35 cellular contexts compared by ENCODE assay signal in genomic region chr12:5332521-5332920, GRCh38.
"Had no signal": no experiment of that assay in that cellular context is flagged by ENCODE, and none has a peak within 500 bp of the region (broad histone marks: within the 10 kb centered on the region; RNA-seq: fewer than 3 reads in every experiment).

No MANE protein-coding gene starts in this region.

- H3K27ac ChIP-seq: brain microvascular endothelial cell, Peyer's patch, VCaP had no signal

- H3K4me1 ChIP-seq: Peyer's patch had no signal

- H3K27me3 Mint-ChIP-seq: activated CD8-positive, alpha-beta memory T cell treated with anti-CD3 and anti-CD28 coated beads, Interleukin-2, amount 10 ng/mL, durations not matched to agents 7 days and 5 days had no signal

- H3K36me3 Mint-ChIP-seq: activated CD8-positive, alpha-beta memory T cell treated with anti-CD3 and anti-CD28 coated beads, Interleukin-2, amount 10 ng/mL, durations not matched to agents 7 days and 5 days; activated naive CD4-positive, alpha-beta T cell treated with anti-CD3 and anti-CD28 coated beads, Interleukin-2, amount 10 ng/mL, durations not matched to agents 7 days and 5 days; activated naive CD8-positive, alpha-beta T cell treated with anti-CD3 and anti-CD28 coated beads for 36 hours had no signal

- H3K4me3 ChIP-seq: MG63, Peyer's patch had no signal

- H3K27me3 ChIP-seq: brain microvascular endothelial cell, MG63, Peyer's patch had no signal

- H3K4me1 Mint-ChIP-seq: activated CD4-positive, alpha-beta memory T cell treated with anti-CD3 and anti-CD28 coated beads, Interleukin-2, amount 10 ng/mL, durations not matched to agents 7 days and 5 days; activated CD8-positive, alpha-beta memory T cell treated with anti-CD3 and anti-CD28 coated beads, Interleukin-2, amount 10 ng/mL, durations not matched to agents 7 days and 5 days; activated naive CD4-positive, alpha-beta T cell treated with anti-CD3 and anti-CD28 coated beads, Interleukin-2, amount 10 ng/mL, durations not matched to agents 7 days and 5 days; activated naive CD8-positive, alpha-beta T cell treated with anti-CD3 and anti-CD28 coated beads for 36 hours had no signal

- ATAC-seq: activated CD8-positive, alpha-beta memory T cell treated with anti-CD3 and anti-CD28 coated beads, Interleukin-2, amount 10 ng/mL, durations not matched to agents 7 days and 5 days; PC-3 had no signal

- DNase-seq: activated CD4-positive, alpha-beta memory T cell treated with anti-CD3 and anti-CD28 coated beads, Interleukin-2, amount 10 ng/mL, durations not matched to agents 7 days and 5 days; activated CD4-positive, alpha-beta T cell treated with anti-CD3 and anti-CD28 coated beads for 1 hour; activated CD4-positive, alpha-beta T cell treated with anti-CD3 and anti-CD28 coated beads for 48 hours; activated CD4-positive, CD25-positive, alpha-beta regulatory T cell; activated CD8-positive, alpha-beta memory T cell treated with anti-CD3 and anti-CD28 coated beads for 24 hours; activated CD8-positive, alpha-beta memory T cell treated with anti-CD3 and anti-CD28 coated beads, Interleukin-2, amount 10 ng/mL, durations not matched to agents 7 days and 5 days; activated CD8-positive, alpha-beta memory T cell treated with anti-CD3 and anti-CD28 coated beads, Interleukin-2, amount 50 U/mL, for 48 hours; activated effector memory CD4-positive, alpha-beta T cell treated with Interleukin-2 at 50 U/mL for 16 hours; activated naive CD4-positive, alpha-beta T cell treated with anti-CD3 and anti-CD28 coated beads, Interleukin-2, amount 10 ng/mL, durations not matched to agents 7 days and 5 days; activated naive CD8-positive, alpha-beta T cell treated with anti-CD3 and anti-CD28 coated beads for 36 hours; activated T-cell treated with anti-CD3 and anti-CD28 coated beads, Interleukin-2, amount 50 U/mL, for 48 hours; amniotic stem cell; aorta; brain microvascular endothelial cell; Kasumi-1; KG1; MG63; NCI-H1048; NCI-H1105 treated with DMSO at 0.1 percent for 48 hours; NCI-H1436; NCI-H1694; NCI-H2029; NCI-H345; NCI-H526; NCI-H748 treated with DMSO at 0.1 percent for 48 hours; NK-92 treated with Interleukin-12 subunit alpha and Interleukin-12 subunit beta, amount 100 ng/mL, for 24 hours; PC-3; Peyer's patch; RPMI8226; SHP77 treated with DMSO at 0.1 percent for 48 hours; SW 1271; T-helper 1 cell; T-helper 2 cell; T-helper 9 cell had no signal

- H3K4me3 Mint-ChIP-seq: activated CD4-positive, alpha-beta memory T cell treated with anti-CD3 and anti-CD28 coated beads, Interleukin-2, amount 10 ng/mL, durations not matched to agents 7 days and 5 days; activated CD8-positive, alpha-beta memory T cell treated with anti-CD3 and anti-CD28 coated beads, Interleukin-2, amount 10 ng/mL, durations not matched to agents 7 days and 5 days; activated naive CD4-positive, alpha-beta T cell treated with anti-CD3 and anti-CD28 coated beads, Interleukin-2, amount 10 ng/mL, durations not matched to agents 7 days and 5 days; activated naive CD8-positive, alpha-beta T cell treated with anti-CD3 and anti-CD28 coated beads for 36 hours had no signal

- H3K36me3 ChIP-seq: brain microvascular endothelial cell, MG63, Peyer's patch had no signal

- H3K27ac Mint-ChIP-seq: activated CD4-positive, alpha-beta memory T cell treated with anti-CD3 and anti-CD28 coated beads, Interleukin-2, amount 10 ng/mL, durations not matched to agents 7 days and 5 days; activated CD8-positive, alpha-beta memory T cell treated with anti-CD3 and anti-CD28 coated beads, Interleukin-2, amount 10 ng/mL, durations not matched to agents 7 days and 5 days; activated naive CD4-positive, alpha-beta T cell treated with anti-CD3 and anti-CD28 coated beads, Interleukin-2, amount 10 ng/mL, durations not matched to agents 7 days and 5 days; activated naive CD8-positive, alpha-beta T cell treated with anti-CD3 and anti-CD28 coated beads for 36 hours had no signal

- H3K9me3 Mint-ChIP-seq: activated CD4-positive, alpha-beta memory T cell treated with anti-CD3 and anti-CD28 coated beads, Interleukin-2, amount 10 ng/mL, durations not matched to agents 7 days and 5 days; activated naive CD4-positive, alpha-beta T cell treated with anti-CD3 and anti-CD28 coated beads, Interleukin-2, amount 10 ng/mL, durations not matched to agents 7 days and 5 days; activated naive CD8-positive, alpha-beta T cell treated with anti-CD3 and anti-CD28 coated beads for 36 hours had no signal

- H3K9me3 ChIP-seq: MG63, Peyer's patch had no signal
